In genomic region chr1:54249798-54250497, GRCh38 we compare ENCODE assay signal across 12 cellular contexts. TPM values are rescaled to one million over a fixed set of nuclear protein-coding genes. Genes with fewer than 3 reads are reported as not detected.
DNase-seq lines count a peak whose midpoint lies in the region; ATAC-seq, FAIRE-seq and TF ChIP-seq lines count a peak whose summit lies in the region.
"Had no signal": no experiment of that assay in that cellular context is flagged by ENCODE, and none has a peak within 500 bp of the region (broad histone marks: within the 10 kb centered on the region; RNA-seq: fewer than 3 reads in every experiment).

No MANE protein-coding gene starts in this region.

- no peak for TF ChIP-seq EP300 in K562 (IDR thresholded peaks at IDR 0.05; ENCODE audit: low read length)

- no peaks in the 10 kb centered on the region for H3K36me3 Mint-ChIP-seq in natural killer cell
- no peaks in the 10 kb centered on the region for H3K36me3 Mint-ChIP-seq in natural killer cell treated with Interleukin-12 subunit alpha and Interleukin-12 subunit beta and Interleukin-15 and Interleukin-18, amount 100 ng/mL, for 72 hours
- peaks cover 12% of the 10 kb centered on the region for H3K36me3 Mint-ChIP-seq in activated CD4-positive, alpha-beta memory T cell treated with anti-CD3 and anti-CD28 coated beads, Interleukin-2, amount 10 ng/mL, durations not matched to agents 7 days and 5 days (ENCODE audit: low read depth)
- H3K36me3 Mint-ChIP-seq: naive B cell had no signal

- no peaks in the 10 kb centered on the region for H3K9me3 Mint-ChIP-seq in natural killer cell
- H3K9me3 Mint-ChIP-seq in natural killer cell treated with Interleukin-12 subunit alpha and Interleukin-12 subunit beta and Interleukin-15 and Interleukin-18, amount 100 ng/mL, for 72 hours = no peaks in the 10 kb centered on the region
- H3K9me3 Mint-ChIP-seq in activated CD4-positive, alpha-beta memory T cell treated with anti-CD3 and anti-CD28 coated beads, Interleukin-2, amount 10 ng/mL, durations not matched to agents 7 days and 5 days = no peaks in the 10 kb centered on the region
- H3K9me3 Mint-ChIP-seq: CD4-positive, alpha-beta memory T cell; central memory CD8-positive, alpha-beta T cell; naive B cell; stimulated activated naive CD8-positive, alpha-beta T cell treated with anti-CD3 and anti-CD28 coated beads, Interleukin-15, Interleukin-2, amounts not matched to agents 100 ng/mL and 50 ng/mL, for 24 hours had no signal

- BruUV-seq in K562 (replicated peaks; lab: Mats Ljungman, UMichigan) = no TSS peak

- H4K20me1 ChIP-seq in K562 (replicated peaks; ENCODE audit: control insufficient read depth, insufficient read depth, low read length) = no peaks in the 10 kb centered on the region; the same call in 1 of the 2 replicates

- no peaks in the 10 kb centered on the region for H3K27me3 Mint-ChIP-seq in natural killer cell (ENCODE audit: low read depth in 2 of 2)
- no peaks in the 10 kb centered on the region for H3K27me3 Mint-ChIP-seq in natural killer cell treated with Interleukin-12 subunit alpha and Interleukin-12 subunit beta and Interleukin-15 and Interleukin-18, amount 100 ng/mL, for 72 hours
- H3K27me3 Mint-ChIP-seq in activated CD4-positive, alpha-beta memory T cell treated with anti-CD3 and anti-CD28 coated beads, Interleukin-2, amount 10 ng/mL, durations not matched to agents 7 days and 5 days = no peaks in the 10 kb centered on the region
- H3K27me3 Mint-ChIP-seq: CD4-positive, alpha-beta memory T cell; central memory CD8-positive, alpha-beta T cell; naive B cell; stimulated activated naive CD8-positive, alpha-beta T cell treated with anti-CD3 and anti-CD28 coated beads, Interleukin-15, Interleukin-2, amounts not matched to agents 100 ng/mL and 50 ng/mL, for 24 hours had no signal

- no peak for ATAC-seq in natural killer cell
- no peak for ATAC-seq in natural killer cell treated with Interleukin-12 subunit alpha and Interleukin-12 subunit beta and Interleukin-15 and Interleukin-18, amount 100 ng/mL, for 72 hours
- no peak for ATAC-seq in K562
- no peak for ATAC-seq in HG02759 (IDR thresholded peaks at IDR 0.05; ENCODE audit: unreplicated experiment)

- FAIRE-seq in K562 (lab: Jason Lieb, UNC) (no peak), kidney (lab: Jason Lieb, UNC) (no peak)

- H3K36me3 ChIP-seq in K562 (ENCODE audit: control insufficient read depth, insufficient read depth, low read length) (peaks cover 65% of the 10 kb centered on the region; the same call in 2 of the 3 replicates), kidney (ENCODE audit: control insufficient read depth in 1 of 2, insufficient read depth in 2 of 2, low read length in 2 of 2) (peaks cover 10 to 14% of the 10 kb centered on the region in 2 donors)

- 0 out of 4 replicates have a peak overlapping the region, but pooled peaks of 1 of the 2 experiments have one; percentile 1 for H3K9ac ChIP-seq in K562 (ENCODE audit: insufficient read depth in 1 of 2, low read depth in 2 of 2, low read length in 2 of 2)
- no peak overlapping the region for H3K9ac ChIP-seq in kidney (ENCODE audit: low read length in 2 of 2)

- no peaks in the 10 kb centered on the region for H3K9me1 ChIP-seq in K562 (ENCODE audit: control insufficient read depth, insufficient read depth, low read length)

- TF ChIP-seq RAD21 in K562 (CRISPR knock-in tag; conservative IDR thresholded peaks at IDR 0.05 in 1 of 2, IDR thresholded peaks at IDR 0.05 in 1 of 2) = no peak

- H3K27ac ChIP-seq in K562 (ENCODE audit: extremely low read depth, low read depth, low read length) (no peak overlapping the region), kidney (ENCODE audit: low read depth in 2 of 2, low read length in 2 of 2) (no peak overlapping the region)

- H3K4me3 ChIP-seq in K562 = no peak overlapping the region
- no peak overlapping the region for H3K4me3 ChIP-seq in kidney (ENCODE audit: low read length in 2 of 2)

- H3K27ac Mint-ChIP-seq in natural killer cell = peak overlapping the region; percentile 58 to 66
- H3K27ac Mint-ChIP-seq in natural killer cell treated with Interleukin-12 subunit alpha and Interleukin-12 subunit beta and Interleukin-15 and Interleukin-18, amount 100 ng/mL, for 72 hours = no peak overlapping the region
- H3K27ac Mint-ChIP-seq in activated CD4-positive, alpha-beta memory T cell treated with anti-CD3 and anti-CD28 coated beads, Interleukin-2, amount 10 ng/mL, durations not matched to agents 7 days and 5 days = no peak overlapping the region
- H3K27ac Mint-ChIP-seq: stimulated activated naive CD8-positive, alpha-beta T cell treated with anti-CD3 and anti-CD28 coated beads, Interleukin-15, Interleukin-2, amounts not matched to agents 100 ng/mL and 50 ng/mL, for 24 hours had no signal

- H3K4me1 Mint-ChIP-seq in natural killer cell = peaks cover 25 to 27% of the 10 kb centered on the region in 2 donors
- peaks cover 4 to 22% of the 10 kb centered on the region in 2 donors for H3K4me1 Mint-ChIP-seq in natural killer cell treated with Interleukin-12 subunit alpha and Interleukin-12 subunit beta and Interleukin-15 and Interleukin-18, amount 100 ng/mL, for 72 hours (ENCODE audit: low read depth in 2 of 2)
- peaks cover 5% of the 10 kb centered on the region for H3K4me1 Mint-ChIP-seq in activated CD4-positive, alpha-beta memory T cell treated with anti-CD3 and anti-CD28 coated beads, Interleukin-2, amount 10 ng/mL, durations not matched to agents 7 days and 5 days
- H3K4me1 Mint-ChIP-seq: CD4-positive, alpha-beta memory T cell had no signal

- in situ Hi-C loops in K562 (cut with MboI) = no loop called here

- H3K79me2 ChIP-seq in K562 (ENCODE audit: control insufficient read depth, insufficient read depth, low read length) = no peaks in the 10 kb centered on the region

- intact Hi-C loops in natural killer cell (cut with micrococcal nuclease) (no loop called here), K562 (cut with micrococcal nuclease) (no loop called here), kidney (cut with DNase I) (no loop called here)

- WGBS in K562 (ENCODE audit: insufficient coverage, low coverage, missing lambda C conversion rate) = 84% methylated on average over 10 of the region's 10 CpGs

- TF ChIP-seq CTCF in natural killer cell (IDR thresholded peaks at IDR 0.05) (no peak), K562 (IDR thresholded peaks at IDR 0.05 in 2 of 3, conservative IDR thresholded peaks at IDR 0.05 in 1 of 3; ENCODE audit: insufficient read depth in 2 of 3, low read depth in 1 of 3, low read length in 3 of 3) (no peak), kidney (IDR thresholded peaks at IDR 0.05; ENCODE audit: borderline replicate concordance, extremely low read depth, insufficient read depth) (no peak)

- no peak for TF ChIP-seq POLR2A in K562 (conservative IDR thresholded peaks at IDR 0.05)

- H3K9me3 ChIP-seq in K562 (replicated peaks; ENCODE audit: control insufficient read depth, insufficient read depth, low read depth, low read length) (no peaks in the 10 kb centered on the region), kidney (ENCODE audit: control insufficient read depth in 1 of 2, low read length in 2 of 2) (no peaks in the 10 kb centered on the region)

- peaks cover 0 to 7% of the 10 kb centered on the region in 2 experiments; a peak in 2 of 5 replicates for H3K4me1 ChIP-seq in K562 (replicated peaks in 1 of 2; ENCODE audit: control insufficient read depth in 2 of 2, insufficient read depth in 2 of 2, low read length in 2 of 2)
- no peaks in the 10 kb centered on the region for H3K4me1 ChIP-seq in kidney (ENCODE audit: control insufficient read depth in 1 of 2, insufficient read depth in 1 of 2, low read depth in 1 of 2, low read length in 2 of 2)

- CTCF ChIA-PET in K562 (lab: Yijun Ruan, JAX; ENCODE audit: low intra/inter-chr PET ratio) = no interaction called here
- CTCF ChIA-PET in activated CD4-positive, alpha-beta memory T cell treated with anti-CD3 and anti-CD28 coated beads, Interleukin-2, amount 10 ng/mL, durations not matched to agents 7 days and 5 days (lab: Charles Lee) = interaction anchor here (0.6 kb wide), 1 partner anchor 324 kb away, joined by 5 read pairs; no protein-coding TSS in a partner anchor

- POLR2A ChIA-PET in K562 (lab: Yijun Ruan, JAX) = interaction anchor here (0.6 kb wide), 1 partner anchor 10 kb away, joined by 3 read pairs; no protein-coding TSS in a partner anchor
- POLR2A ChIA-PET in activated CD4-positive, alpha-beta memory T cell treated with anti-CD3 and anti-CD28 coated beads, Interleukin-2, amount 10 ng/mL, durations not matched to agents 7 days and 5 days (lab: Charles Lee) = no interaction called here

- H3K4me2 ChIP-seq in K562 (ENCODE audit: insufficient read depth, low read length) = no peak overlapping the region

- H3K4me3 Mint-ChIP-seq in natural killer cell = peak overlapping the region; percentile 65
- H3K4me3 Mint-ChIP-seq in natural killer cell treated with Interleukin-12 subunit alpha and Interleukin-12 subunit beta and Interleukin-15 and Interleukin-18, amount 100 ng/mL, for 72 hours = no peak overlapping the region
- no peak overlapping the region for H3K4me3 Mint-ChIP-seq in activated CD4-positive, alpha-beta memory T cell treated with anti-CD3 and anti-CD28 coated beads, Interleukin-2, amount 10 ng/mL, durations not matched to agents 7 days and 5 days
- H3K4me3 Mint-ChIP-seq: CD4-positive, alpha-beta memory T cell; central memory CD8-positive, alpha-beta T cell; naive B cell; stimulated activated naive CD8-positive, alpha-beta T cell treated with anti-CD3 and anti-CD28 coated beads, Interleukin-15, Interleukin-2, amounts not matched to agents 100 ng/mL and 50 ng/mL, for 24 hours had no signal

- H2AFZ ChIP-seq in K562 (ENCODE audit: low read depth, low read length) = no peak overlapping the region

- DNase-seq in natural killer cell (no peak), K562 (ENCODE audit: extremely low read depth in 1 of 4, low spot score in 3 of 4) (no peak), kidney (peak; percentile 57), NCI-H748 (lab: John Stamatoyannopoulos, UW; ENCODE audit: unreplicated experiment) (no peak)
- no peak for DNase-seq in natural killer cell treated with Interleukin-12 subunit alpha and Interleukin-12 subunit beta and Interleukin-15 and Interleukin-18, amount 100 ng/mL, for 72 hours (ENCODE audit: low spot score)
- DNase-seq in effector CD4-positive, alpha-beta T cell = no peak
- DNase-seq in activated CD4-positive, alpha-beta memory T cell treated with anti-CD3 and anti-CD28 coated beads, Interleukin-2, amount 10 ng/mL, durations not matched to agents 7 days and 5 days = no peak
- DNase-seq: CD4-positive, alpha-beta memory T cell; naive B cell had no signal

- no peaks in the 10 kb centered on the region for H3K27me3 ChIP-seq in K562 (ENCODE audit: control insufficient read depth in 2 of 2, insufficient read depth in 2 of 2, low read length in 2 of 2)

RNA-seq across cellular contexts. Expression of gene MRPL37, which starts 50.0 kb away (rescaled TPM):
- 10 to 100 TPM; 23.0 to 31.9 (median 28.8) TPM for total RNA-seq in natural killer cell
- total RNA-seq in natural killer cell treated with Interleukin-12 subunit alpha and Interleukin-12 subunit beta and Interleukin-15 and Interleukin-18, amount 100 ng/mL, for 72 hours = 100 to 1,000 TPM; 109 to 158 TPM
- total RNA-seq in K562 (2011; cell fraction: chromatin; rRNA removed; ENCODE audit: low replicate concordance) = 14.4 and 25.2 TPM in 2 replicates
- 24.8 and 26.6 TPM in 2 replicates for total RNA-seq in K562 (2011; cell fraction: nucleolus; rRNA removed)
- total RNA-seq in K562 (2011; cell fraction: nucleoplasm; rRNA removed) = 26.0 and 33.7 TPM in 2 replicates
- 193 and 248 TPM in 2 replicates for total RNA-seq in K562 (2014; rRNA removed)
- 152 TPM in 2 replicates for total RNA-seq in K562 (2014; rRNA removed; fragmentation: Illumina TruSeq; extraction: Trizol)
- total RNA-seq in K562 (2015; rRNA removed; fragmentation: Illumina TruSeq; extraction: Trizol) = 175 and 180 TPM in 2 replicates
- 226 and 236 TPM in 2 replicates for total RNA-seq in K562 (2021)
- 66.9 and 72.9 TPM in 2 replicates for polyA plus RNA-seq in K562 (2011; rRNA removed)
- 93.0 and 93.1 TPM in 2 replicates for polyA plus RNA-seq in K562 (2011; cell fraction: cytosol; rRNA removed)
- 36.4 and 42.0 TPM in 2 replicates for polyA plus RNA-seq in K562 (2011; cell fraction: nucleus; rRNA removed)
- polyA plus RNA-seq in K562 (2012) = 179 and 203 TPM in 2 replicates
- 244 and 303 TPM in 2 replicates for polyA plus RNA-seq in K562 (2014; fragmentation: Illumina TruSeq; extraction: Trizol)
- polyA plus RNA-seq in K562 (2014; fragmentation: Nextera tagmentation; extraction: Ambion mirVana) = 10 to 100 TPM; 52.2 to 79.7 TPM
- 202 and 235 TPM in 2 replicates for polyA plus RNA-seq in K562 (2014; rRNA removed)
- polyA minus RNA-seq in K562 (2011; rRNA and poly(A)+ RNA removed) = 31.8 and 36.8 TPM in 2 replicates
- 32.4 and 42.5 TPM in 2 replicates for polyA minus RNA-seq in K562 (2011; cell fraction: cytosol; rRNA and poly(A)+ RNA removed)
- polyA minus RNA-seq in K562 (2011; cell fraction: nucleus; rRNA and poly(A)+ RNA removed) = 12.3 and 19.7 TPM in 2 replicates
- total RNA-seq in kidney = 47.4 TPM
- 114 TPM for polyA plus RNA-seq in kidney (ENCODE audit: insufficient read depth, low read depth, low replicate concordance)
- 10 to 100 TPM; 88.0 to 91.9 TPM for total RNA-seq in activated CD4-positive, alpha-beta memory T cell treated with anti-CD3 and anti-CD28 coated beads, Interleukin-2, amount 10 ng/mL, durations not matched to agents 7 days and 5 days

RNA-seq across cellular contexts. Expression of gene CYB5RL, which starts 50.1 kb away (rescaled TPM):
- 1 to 10 TPM; 5.6 to 6.7 (median 6.2) TPM for total RNA-seq in natural killer cell
- 10 to 100 TPM in 1 of 2 donors, 1 to 10 TPM in 1; 7.1 to 12.0 TPM for total RNA-seq in natural killer cell treated with Interleukin-12 subunit alpha and Interleukin-12 subunit beta and Interleukin-15 and Interleukin-18, amount 100 ng/mL, for 72 hours
- total RNA-seq in K562 (2011; cell fraction: chromatin; rRNA removed; ENCODE audit: low replicate concordance) = 21.5 and 31.8 TPM in 2 replicates
- 25.8 and 27.7 TPM in 2 replicates for total RNA-seq in K562 (2011; cell fraction: nucleolus; rRNA removed)
- 22.4 and 29.6 TPM in 2 replicates for total RNA-seq in K562 (2011; cell fraction: nucleoplasm; rRNA removed)
- total RNA-seq in K562 (2014; rRNA removed) = 7.9 and 9.6 TPM in 2 replicates
- total RNA-seq in K562 (2014; rRNA removed; fragmentation: Illumina TruSeq; extraction: Trizol) = 8.3 and 11.2 TPM in 2 replicates
- total RNA-seq in K562 (2015; rRNA removed; fragmentation: Illumina TruSeq; extraction: Trizol) = 10.5 and 12.7 TPM in 2 replicates
- total RNA-seq in K562 (2021) = 15.2 and 16.9 TPM in 2 replicates
- 11.3 and 12.3 TPM in 2 replicates for polyA plus RNA-seq in K562 (2011; rRNA removed)
- 15.1 and 18.6 TPM in 2 replicates for polyA plus RNA-seq in K562 (2011; cell fraction: cytosol; rRNA removed)
- polyA plus RNA-seq in K562 (2011; cell fraction: nucleus; rRNA removed) = 11.4 and 21.0 TPM in 2 replicates
- 9.8 and 11.3 TPM in 2 replicates for polyA plus RNA-seq in K562 (2012)
- polyA plus RNA-seq in K562 (2014; fragmentation: Illumina TruSeq; extraction: Trizol) = 14.7 and 18.0 TPM in 2 replicates
- 1 to 10 TPM; 8.8 to 8.9 TPM for polyA plus RNA-seq in K562 (2014; fragmentation: Nextera tagmentation; extraction: Ambion mirVana)
- 9.4 and 13.3 TPM in 2 replicates for polyA plus RNA-seq in K562 (2014; rRNA removed)
- 8.3 and 14.1 TPM in 2 replicates for polyA minus RNA-seq in K562 (2011; rRNA and poly(A)+ RNA removed)
- polyA minus RNA-seq in K562 (2011; cell fraction: cytosol; rRNA and poly(A)+ RNA removed) = 6.2 and 7.9 TPM in 2 replicates
- 8.2 and 11.0 TPM in 2 replicates for polyA minus RNA-seq in K562 (2011; cell fraction: nucleus; rRNA and poly(A)+ RNA removed)
- 8.1 TPM for total RNA-seq in kidney
- polyA plus RNA-seq in kidney (ENCODE audit: insufficient read depth, low read depth, low replicate concordance) = 3.9 TPM
- total RNA-seq in activated CD4-positive, alpha-beta memory T cell treated with anti-CD3 and anti-CD28 coated beads, Interleukin-2, amount 10 ng/mL, durations not matched to agents 7 days and 5 days = 10 to 100 TPM in 1 of 2 experiments, 1 to 10 TPM in 1; 8.9 to 10.0 TPM

Comparison
In these comparisons a context has a peak if more than half of its experiments do, and no peak if none do; other contexts are left out.
1. H3K27ac Mint-ChIP-seq: peak in natural killer cell (2 of 2); none in natural killer cell treated with Interleukin-12 subunit alpha and Interleukin-12 subunit beta and Interleukin-15 and Interleukin-18, amount 100 ng/mL, for 72 hours (0 of 2) and activated CD4-positive, alpha-beta memory T cell treated with anti-CD3 and anti-CD28 coated beads, Interleukin-2, amount 10 ng/mL, durations not matched to agents 7 days and 5 days (single experiment).